In genomic region chr1:155527672-155528071, GRCh38 we compare ENCODE assay signal across 1 cellular context.
TF ChIP-seq lines count a peak whose summit lies in the region.

No MANE protein-coding gene starts in this region.

TF ChIP-seq in SK-N-SH treated with all-trans-retinoic acid at 6 μM for 48 hours, 23 proteins besides CTCF, POLR2A, EP300 and RAD21 (continued from another document):
- TF ChIP-seq, protein P1, sequence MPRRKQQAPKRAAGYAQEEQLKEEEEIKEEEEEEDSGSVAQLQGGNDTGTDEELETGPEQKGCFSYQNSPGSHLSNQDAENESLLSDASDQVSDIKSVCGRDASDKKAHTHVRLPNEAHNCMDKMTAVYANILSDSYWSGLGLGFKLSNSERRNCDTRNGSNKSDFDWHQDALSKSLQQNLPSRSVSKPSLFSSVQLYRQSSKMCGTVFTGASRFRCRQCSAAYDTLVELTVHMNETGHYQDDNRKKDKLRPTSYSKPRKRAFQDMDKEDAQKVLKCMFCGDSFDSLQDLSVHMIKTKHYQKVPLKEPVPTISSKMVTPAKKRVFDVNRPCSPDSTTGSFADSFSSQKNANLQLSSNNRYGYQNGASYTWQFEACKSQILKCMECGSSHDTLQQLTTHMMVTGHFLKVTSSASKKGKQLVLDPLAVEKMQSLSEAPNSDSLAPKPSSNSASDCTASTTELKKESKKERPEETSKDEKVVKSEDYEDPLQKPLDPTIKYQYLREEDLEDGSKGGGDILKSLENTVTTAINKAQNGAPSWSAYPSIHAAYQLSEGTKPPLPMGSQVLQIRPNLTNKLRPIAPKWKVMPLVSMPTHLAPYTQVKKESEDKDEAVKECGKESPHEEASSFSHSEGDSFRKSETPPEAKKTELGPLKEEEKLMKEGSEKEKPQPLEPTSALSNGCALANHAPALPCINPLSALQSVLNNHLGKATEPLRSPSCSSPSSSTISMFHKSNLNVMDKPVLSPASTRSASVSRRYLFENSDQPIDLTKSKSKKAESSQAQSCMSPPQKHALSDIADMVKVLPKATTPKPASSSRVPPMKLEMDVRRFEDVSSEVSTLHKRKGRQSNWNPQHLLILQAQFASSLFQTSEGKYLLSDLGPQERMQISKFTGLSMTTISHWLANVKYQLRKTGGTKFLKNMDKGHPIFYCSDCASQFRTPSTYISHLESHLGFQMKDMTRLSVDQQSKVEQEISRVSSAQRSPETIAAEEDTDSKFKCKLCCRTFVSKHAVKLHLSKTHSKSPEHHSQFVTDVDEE (CRISPR knock-in tag; IDR thresholded peaks at IDR 0.05), result no peak
- no peak for TF ChIP-seq ZNF70 (CRISPR knock-in tag; IDR thresholded peaks at IDR 0.05)
